Comparison of ENCODE assay signal across 6 cellular contexts in genomic region chr12:6338955-6339761, GRCh38. TPM values are rescaled to one million over a fixed set of nuclear protein-coding genes. Genes with fewer than 3 reads are reported as not detected.
A peak's percentile ranks its signal among the peaks of the same experiment; 100 is the strongest.
DNase-seq lines count a peak whose midpoint lies in the region; TF ChIP-seq lines count a peak whose summit lies in the region.
"Had no signal": no experiment of that assay in that cellular context is flagged by ENCODE, and none has a peak within 500 bp of the region (broad histone marks: within the 10 kb centered on the region; RNA-seq: fewer than 3 reads in every experiment).

No MANE protein-coding gene starts in this region.

- H3K4me1 ChIP-seq in Peyer's patch (peaks cover 4 to 69% (median 31%) of the 10 kb centered on the region in 4 donors), hepatocyte (ENCODE audit: insufficient read depth) (peaks cover 66% of the 10 kb centered on the region), tibial artery (peaks cover 0 to 79% (median 68%) of the 10 kb centered on the region in 4 donors)

- intact Hi-C loops in tibial artery (cut with DNase I; ENCODE audit: low total_unique reads), result loop anchor here (5.0 kb wide), 2 partner anchors 43 to 128 kb away; partner anchors contain the start of gene LTBR

- peaks cover 17% of the 10 kb centered on the region for H4K20me1 ChIP-seq in hepatocyte (ENCODE audit: insufficient read depth, poor library complexity, severe bottlenecking)

- DNase-seq in Peyer's patch, result no peak
- DNase-seq in hepatocyte (ENCODE audit: low spot score), result no peak
- no peak for DNase-seq in tibial artery
- DNase-seq in NCI-H1092 (lab: John Stamatoyannopoulos, UW), result no peak
- no peak for DNase-seq in NCI-H446 treated with DMSO at 0.1 percent for 48 hours (lab: John Stamatoyannopoulos, UW)
- DNase-seq: foreskin melanocyte had no signal

- no peaks in the 10 kb centered on the region for H3K27me3 ChIP-seq in Peyer's patch
- H3K27me3 ChIP-seq in hepatocyte, result no peaks in the 10 kb centered on the region
- H3K27me3 ChIP-seq in tibial artery, result no peaks in the 10 kb centered on the region

- H2AFZ ChIP-seq in hepatocyte, result no peak overlapping the region

- WGBS in hepatocyte (ENCODE audit: low lambda C conversion rate, missing lambda C conversion rate), result 62% methylated on average over 8 of the region's 8 CpGs

- H3K4me3 ChIP-seq in Peyer's patch (peak overlapping the region; percentile 57 to 97 (median 74)), hepatocyte (peak overlapping the region; percentile 83), tibial artery (peak overlapping the region; percentile 97 to 99)

- H3K9me3 ChIP-seq in Peyer's patch (no peaks in the 10 kb centered on the region), hepatocyte (ENCODE audit: low read depth) (no peaks in the 10 kb centered on the region), tibial artery (no peaks in the 10 kb centered on the region)

- H3K36me3 ChIP-seq in Peyer's patch, result peaks cover 0 to 7% (median 0%) of the 10 kb centered on the region in 3 donors
- H3K36me3 ChIP-seq in hepatocyte (replicated peaks; ENCODE audit: insufficient read depth, low read depth), result no peaks in the 10 kb centered on the region
- H3K36me3 ChIP-seq in tibial artery, result peaks cover 5 to 13% (median 8%) of the 10 kb centered on the region in 3 donors

- TF ChIP-seq POLR2A in Peyer's patch (IDR thresholded peaks at IDR 0.05), result no peak

- no peaks in the 10 kb centered on the region for H3K9me2 ChIP-seq in hepatocyte (replicated peaks; ENCODE audit: insufficient read depth)

- H3K27ac ChIP-seq in Peyer's patch (peak overlapping the region; percentile 84 to 100 (median 97)), hepatocyte (peak overlapping the region; percentile 99), tibial artery (peak overlapping the region; percentile 99)

- TF ChIP-seq CTCF in Peyer's patch (IDR thresholded peaks at IDR 0.05) (no peak), hepatocyte (IDR thresholded peaks at IDR 0.05; ENCODE audit: poor library complexity) (no peak), tibial artery (IDR thresholded peaks at IDR 0.05) (no peak)

- peaks cover 68% of the 10 kb centered on the region for H3K79me2 ChIP-seq in hepatocyte

- peak overlapping the region; percentile 82 for H3K4me2 ChIP-seq in hepatocyte

RNA-seq across cellular contexts. Expression of gene TNFRSF1A, which starts 2.7 kb away (rescaled TPM):
- total RNA-seq in Peyer's patch (100 to 1,000 TPM in 3 of 4 donors, 10 to 100 TPM in 1; 90.8 to 547 (median 393) TPM), hepatocyte (110 and 147 TPM in 2 replicates)
- 168 and 188 TPM in 2 replicates for polyA plus RNA-seq in hepatocyte

RNA-seq across cellular contexts. Expression of gene PLEKHG6, which starts 28.7 kb away (rescaled TPM):
- total RNA-seq in Peyer's patch (100 to 1,000 TPM; 145 to 543 (median 176) TPM), hepatocyte (36.3 and 85.7 TPM in 2 replicates)
- polyA plus RNA-seq in hepatocyte, result 43.6 and 52.2 TPM in 2 replicates

RNA-seq across cellular contexts. Expression of gene SCNN1A, which starts 36.2 kb away (rescaled TPM):
- total RNA-seq in Peyer's patch, result 100 to 1,000 TPM in 3 of 4 donors, 10 to 100 TPM in 1; 93.3 to 275 (median 143) TPM
- 21.7 and 28.6 TPM in 2 replicates for total RNA-seq in hepatocyte
- polyA plus RNA-seq in hepatocyte, result 28.4 and 30.0 TPM in 2 replicates

RNA-seq across cellular contexts. Expression of gene LTBR, which starts 44.8 kb away (rescaled TPM):
- total RNA-seq in Peyer's patch (100 to 1,000 TPM; 113 to 313 (median 294) TPM), hepatocyte (35.4 and 42.4 TPM in 2 replicates)
- 75.2 and 79.8 TPM in 2 replicates for polyA plus RNA-seq in hepatocyte
